Comparison of ENCODE assay signal across 9 cellular contexts in genomic region chr16:16324766-16325165, GRCh38. TPM values are rescaled to one million over a fixed set of nuclear protein-coding genes. Genes with fewer than 3 reads are reported as not detected.
DNase-seq lines count a peak whose midpoint lies in the region; ATAC-seq, FAIRE-seq and TF ChIP-seq lines count a peak whose summit lies in the region.
"Not testable (repeated sequence)": the region's sequence is repeated elsewhere in the genome, so short reads cannot be mapped to it uniquely, and the experiment has no call there.
"Had no signal": no experiment of that assay in that cellular context is flagged by ENCODE, and none has a peak within 500 bp of the region (broad histone marks: within the 10 kb centered on the region; RNA-seq: fewer than 3 reads in every experiment).

No MANE protein-coding gene starts in this region.

- not testable (repeated sequence) for H3K9me3 Mint-ChIP-seq in activated T-helper 2 cell treated with anti-CD3 and anti-CD28 coated beads, Interferon-gamma antibody, Interleukin-2, Interleukin-4, amounts not matched to agents 10 μg/mL and 5 μg/mL and 100 μg/mL, durations not matched to agents 14 hours and 24 hours and 36 hours; glutamatergic neuron (ENCODE audit: unreplicated experiment)

- not testable (repeated sequence) for TF ChIP-seq CTCF in WERI-Rb-1 (IDR thresholded peaks at IDR 0.05; ENCODE audit: low read depth, low read length); glutamatergic neuron (IDR thresholded peaks at IDR 0.05; ENCODE audit: partially characterized antibody, unreplicated experiment); right atrium auricular region (IDR thresholded peaks at IDR 0.05); lower lobe of right lung (IDR thresholded peaks at IDR 0.05); pancreas (IDR thresholded peaks at IDR 0.05)

- not testable (repeated sequence) for ATAC-seq in lower lobe of right lung; pancreas; aorta (ENCODE audit: low FRiP score)

- not testable (repeated sequence) for H3K27me3 Mint-ChIP-seq in activated T-helper 2 cell treated with anti-CD3 and anti-CD28 coated beads, Interferon-gamma antibody, Interleukin-2, Interleukin-4, amounts not matched to agents 10 μg/mL and 5 μg/mL and 100 μg/mL, durations not matched to agents 14 hours and 24 hours and 36 hours (ENCODE audit: low read depth); glutamatergic neuron (ENCODE audit: unreplicated experiment)

- H3K36me3 Mint-ChIP-seq in activated T-helper 2 cell treated with anti-CD3 and anti-CD28 coated beads, Interferon-gamma antibody, Interleukin-2, Interleukin-4, amounts not matched to agents 10 μg/mL and 5 μg/mL and 100 μg/mL, durations not matched to agents 14 hours and 24 hours and 36 hours (ENCODE audit: low read depth); glutamatergic neuron (ENCODE audit: unreplicated experiment): not testable (repeated sequence)

- H3K9me3 ChIP-seq in WERI-Rb-1 (ENCODE audit: severe bottlenecking); right atrium auricular region; lower lobe of right lung; pancreas; aorta (ENCODE audit: control insufficient read depth, low read length): not testable (repeated sequence)

- H3K27ac Mint-ChIP-seq in activated T-helper 2 cell treated with anti-CD3 and anti-CD28 coated beads, Interferon-gamma antibody, Interleukin-2, Interleukin-4, amounts not matched to agents 10 μg/mL and 5 μg/mL and 100 μg/mL, durations not matched to agents 14 hours and 24 hours and 36 hours; glutamatergic neuron (ENCODE audit: unreplicated experiment): not testable (repeated sequence)

- H3K36me3 ChIP-seq in WERI-Rb-1; right atrium auricular region; lower lobe of right lung; pancreas; aorta (ENCODE audit: control insufficient read depth in 1 of 2, insufficient read depth in 2 of 2, low read length in 1 of 2): not testable (repeated sequence)

- intact Hi-C loops in activated T-helper 2 cell treated with anti-CD3 and anti-CD28 coated beads, Interferon-gamma antibody, Interleukin-2, Interleukin-4, amounts not matched to agents 10 μg/mL and 5 μg/mL and 100 μg/mL, durations not matched to agents 14 hours and 24 hours and 36 hours (cut with micrococcal nuclease); lower lobe of right lung (cut with DNase I); pancreas (cut with DNase I); aorta (cut with DNase I): not testable (repeated sequence)

- not testable (repeated sequence) for H3K4me3 Mint-ChIP-seq in activated T-helper 2 cell treated with anti-CD3 and anti-CD28 coated beads, Interferon-gamma antibody, Interleukin-2, Interleukin-4, amounts not matched to agents 10 μg/mL and 5 μg/mL and 100 μg/mL, durations not matched to agents 14 hours and 24 hours and 36 hours (ENCODE audit: low read depth); glutamatergic neuron (ENCODE audit: unreplicated experiment)

- not testable (repeated sequence) for H3K27ac ChIP-seq in WERI-Rb-1; right atrium auricular region; lower lobe of right lung; pancreas; aorta (ENCODE audit: low read depth in 1 of 2, low read length in 2 of 2)

- not testable (repeated sequence) for H3K27me3 ChIP-seq in WERI-Rb-1 (ENCODE audit: insufficient read depth, low read depth, severe bottlenecking); right atrium auricular region; lower lobe of right lung (ENCODE audit: low read depth); pancreas; aorta (ENCODE audit: control insufficient read depth in 1 of 2, insufficient read depth in 2 of 2, low read length in 1 of 2)

- WGBS in pancreas, 2 donors: 97% methylated on average over 17 of the region's 30 CpGs; no CpG with 5 or more reads in 1 of the 2 donors
- WGBS in aorta, 2 donors: 95% methylated on average over 18 of the region's 30 CpGs; no CpG with 5 or more reads in 1 of the 2 donors

- not testable (repeated sequence) for H3K4me3 ChIP-seq in WERI-Rb-1 (ENCODE audit: low read depth, low read length); right atrium auricular region; lower lobe of right lung; pancreas; aorta (ENCODE audit: low read length in 2 of 2)

- not testable (repeated sequence) for H3K4me1 Mint-ChIP-seq in activated T-helper 2 cell treated with anti-CD3 and anti-CD28 coated beads, Interferon-gamma antibody, Interleukin-2, Interleukin-4, amounts not matched to agents 10 μg/mL and 5 μg/mL and 100 μg/mL, durations not matched to agents 14 hours and 24 hours and 36 hours (ENCODE audit: low read depth); glutamatergic neuron (ENCODE audit: low read depth, unreplicated experiment)

- DNase-seq in WERI-Rb-1: peak; percentile 2
- peak; percentile 6 for DNase-seq in activated T-helper 2 cell treated with anti-CD3 and anti-CD28 coated beads, Interferon-gamma antibody, Interleukin-2, Interleukin-4, amounts not matched to agents 10 μg/mL and 5 μg/mL and 100 μg/mL, durations not matched to agents 14 hours and 24 hours and 36 hours (ENCODE audit: low spot score)
- peak; percentile 12 for DNase-seq in glutamatergic neuron
- DNase-seq in right atrium auricular region (ENCODE audit: low spot score): peak; percentile 32
- peak; percentile 35 for DNase-seq in lower lobe of right lung
- peak in 5 of 6 donors; percentile 2 to 46 (median 7) for DNase-seq in pancreas
- peak; percentile 11 for DNase-seq in stimulated activated CD8-positive, alpha-beta memory T cell treated with anti-CD3 and anti-CD28 coated beads, Interleukin-4, amount 100 ng/mL, for 48 hours
- peak; percentile 28 to 35 for DNase-seq in aorta

- H3K4me1 ChIP-seq in right atrium auricular region; lower lobe of right lung; pancreas; aorta (ENCODE audit: control insufficient read depth in 1 of 2, insufficient read depth in 2 of 2, low read length in 2 of 2): not testable (repeated sequence)

- FAIRE-seq in pancreas (lab: Jason Lieb, UNC): not testable (repeated sequence)

RNA-seq across cellular contexts. Expression of gene NPIPA7, which starts 54.2 kb away (rescaled TPM):
- total RNA-seq in activated T-helper 2 cell treated with anti-CD3 and anti-CD28 coated beads, Interferon-gamma antibody, Interleukin-2, Interleukin-4, amounts not matched to agents 10 μg/mL and 5 μg/mL and 100 μg/mL, durations not matched to agents 14 hours and 24 hours and 36 hours: 6.1 and 6.2 TPM in 2 replicates
- total RNA-seq in glutamatergic neuron (ENCODE audit: unreplicated experiment): 10.4 TPM
- total RNA-seq in right atrium auricular region: 1 to 10 TPM; 3.5 to 3.6 TPM
- total RNA-seq in lower lobe of right lung: 10.0 TPM
- 1 to 10 TPM; 1.6 to 6.6 (median 3.8) TPM for total RNA-seq in pancreas
- polyA plus RNA-seq in pancreas: 10 to 100 TPM; 35.4 to 47.1 TPM
- total RNA-seq in aorta: 10 to 100 TPM in 1 of 2 donors, 1 to 10 TPM in 1; 7.5 to 25.3 TPM
- 10 to 100 TPM in 1 of 2 donors, not detected in 1; 13.9 TPM for polyA plus RNA-seq in aorta
- polyA plus RNA-seq: CD4-positive, CD25-positive, alpha-beta regulatory T cell had no signal
